Comparison of ENCODE assay signal across 10 cellular contexts in the genomic region with DNA sequence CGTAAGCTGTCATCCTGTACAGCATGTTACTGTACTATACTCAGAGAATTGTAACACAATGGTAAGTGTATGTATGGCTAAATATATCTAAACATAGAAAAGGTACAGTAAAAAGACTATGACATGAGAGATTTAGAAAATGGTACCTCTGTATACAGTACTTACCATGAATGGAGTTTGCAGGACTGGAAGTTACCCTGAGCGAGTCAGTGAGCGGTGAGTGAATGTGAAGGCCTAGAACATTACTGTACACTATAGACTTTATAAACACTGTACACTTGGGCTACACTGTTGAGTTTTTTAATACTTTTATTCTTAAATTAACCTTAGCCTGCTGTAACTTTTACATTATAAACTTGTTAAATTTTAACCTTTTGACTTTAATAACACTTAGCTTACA. TPM values are rescaled to one million over a fixed set of nuclear protein-coding genes. Genes with fewer than 3 reads are reported as not detected.
DNase-seq lines count a peak whose midpoint lies in the region; ATAC-seq and TF ChIP-seq lines count a peak whose summit lies in the region.
"Had no signal": no experiment of that assay in that cellular context is flagged by ENCODE, and none has a peak within 500 bp of the region (broad histone marks: within the 10 kb centered on the region; RNA-seq: fewer than 3 reads in every experiment).

No MANE protein-coding gene starts in this region.

- DNase-seq in HAP-1 (ENCODE audit: low spot score in 2 of 2) (no peak), T-cell (no peak), fibroblast of pulmonary artery (ENCODE audit: low read depth) (no peak), skeletal muscle cell (ENCODE audit: low read depth) (no peak), gastrocnemius medialis (no peak), NCI-H1048 (lab: John Stamatoyannopoulos, UW) (no peak), testis (no peak)
- DNase-seq in central memory CD4-positive, alpha-beta T cell, result no peak
- DNase-seq: activated CD4-positive, CD25-positive, alpha-beta regulatory T cell treated with anti-CD3 and anti-CD28 coated beads, Interleukin-2, amount 50 U/mL, for 72 hours had no signal

- H3K27ac Mint-ChIP-seq in T-cell, result peak overlapping the region; percentile 92 to 97

- CTCF ChIA-PET in T-cell (lab: Charles Lee), result interaction anchor here in 1 of 2 donors (1.5 kb wide), 1 partner anchor 187 kb away, joined by 5 read pairs; no protein-coding TSS in a partner anchor

- intact Hi-C loops in gastrocnemius medialis (cut with DNase I; ENCODE audit: low total_unique reads), result loop anchor here (2.0 to 10.0 kb wide), 5 partner anchors 273 to 1549 kb away; a partner anchor contains a TSS
- intact Hi-C loops in testis (cut with DNase I; ENCODE audit: low total_unique reads), result no loop called here

- H3K4me3 ChIP-seq in HAP-1, result peak overlapping the region; percentile 94
- H3K4me3 ChIP-seq in fibroblast of pulmonary artery (replicated peaks; ENCODE audit: low read depth, low read length), result peak overlapping the region; percentile 90
- peak overlapping the region; percentile 100 for H3K4me3 ChIP-seq in skeletal muscle cell (ENCODE audit: low read depth, low read length)
- peak overlapping the region in 2 of 4 donors; percentile 80 to 87 for H3K4me3 ChIP-seq in gastrocnemius medialis
- H3K4me3 ChIP-seq in testis, result no peak overlapping the region

- H3K27ac ChIP-seq in gastrocnemius medialis (peak overlapping the region in 1 of 4 donors; percentile 92), testis (no peak overlapping the region)

- 62 to 84% methylated on average over 3 of the region's 3 CpGs for WGBS in testis, 2 donors

- no peaks in the 10 kb centered on the region for H3K9me3 Mint-ChIP-seq in T-cell

- H3K4me3 Mint-ChIP-seq in T-cell, result peak overlapping the region; percentile 90 to 94 (median 91)

- H3K9me3 ChIP-seq in HAP-1 (no peaks in the 10 kb centered on the region), gastrocnemius medialis (no peaks in the 10 kb centered on the region), testis (no peaks in the 10 kb centered on the region)
- H3K9me3 ChIP-seq: tibial nerve had no signal

- POLR2A ChIA-PET in T-cell (lab: Charles Lee), result no interaction called here

- H3K27me3 Mint-ChIP-seq in T-cell, result no peaks in the 10 kb centered on the region

- peaks cover 52 to 64% (median 57%) of the 10 kb centered on the region in 3 donors for H3K4me1 Mint-ChIP-seq in T-cell

- no peak for ATAC-seq in T-cell (replicated peaks in 1 of 4)
- no peak for ATAC-seq in gastrocnemius medialis

- TF ChIP-seq CTCF in fibroblast of pulmonary artery (IDR thresholded peaks at IDR 0.05; ENCODE audit: low read length, missing control alignments), result no peak
- no peak for TF ChIP-seq CTCF in gastrocnemius medialis (IDR thresholded peaks at IDR 0.05 in 4 of 5, conservative IDR thresholded peaks at IDR 0.05 in 1 of 5)
- no peak for TF ChIP-seq CTCF in testis (IDR thresholded peaks at IDR 0.05)

- H3K27me3 ChIP-seq in HAP-1 (ENCODE audit: low read depth) (no peaks in the 10 kb centered on the region), gastrocnemius medialis (no peaks in the 10 kb centered on the region), testis (no peaks in the 10 kb centered on the region)
- H3K27me3 ChIP-seq: tibial nerve had no signal

- H3K36me3 ChIP-seq in HAP-1 (replicated peaks) (peaks cover 51% of the 10 kb centered on the region), gastrocnemius medialis (peaks cover 5 to 40% of the 10 kb centered on the region in 2 donors), testis (ENCODE audit: low read depth, missing control alignments) (no peaks in the 10 kb centered on the region)

- in situ Hi-C loops in HAP-1 (cut with MboI; ENCODE audit: low sequenced_read_pairs) (no loop called here), gastrocnemius medialis (cut with MboI; ENCODE audit: low sequenced_read_pairs in 4 of 4) (no loop called here)

- TF ChIP-seq POLR2A in gastrocnemius medialis (IDR thresholded peaks at IDR 0.05) (no peak), testis (IDR thresholded peaks at IDR 0.05) (no peak)

- peaks cover 42% of the 10 kb centered on the region for H3K36me3 Mint-ChIP-seq in T-cell

- H3K4me1 ChIP-seq in HAP-1, result peaks cover 11% of the 10 kb centered on the region
- peaks cover 18 to 27% of the 10 kb centered on the region in 2 donors for H3K4me1 ChIP-seq in gastrocnemius medialis
- peaks cover 15% of the 10 kb centered on the region for H3K4me1 ChIP-seq in testis

RNA-seq across cellular contexts. Expression of a gene that starts 1.5 kb away (rescaled TPM):
- total RNA-seq in T-cell (100 to 1,000 TPM in 2 of 5 donors, 10 to 100 TPM in 3; 78.2 to 134 (median 88.7) TPM), gastrocnemius medialis (10 to 100 TPM; 21.8 to 37.1 (median 24.7) TPM), testis (10 to 100 TPM; 50.3 to 62.4 TPM)
- polyA plus RNA-seq in testis (ENCODE audit: insufficient read depth, low read depth, low replicate concordance), result 31.1 TPM

Comparison
In these comparisons a context has a peak if more than half of its experiments do, and no peak if none do; other contexts are left out.
1. H3K4me3 ChIP-seq: peak in HAP-1 (single experiment), fibroblast of pulmonary artery (single experiment) and skeletal muscle cell (single experiment); none in testis (0 of 2).